ENCODE assay signal across 8 cellular contexts in the genomic region with DNA sequence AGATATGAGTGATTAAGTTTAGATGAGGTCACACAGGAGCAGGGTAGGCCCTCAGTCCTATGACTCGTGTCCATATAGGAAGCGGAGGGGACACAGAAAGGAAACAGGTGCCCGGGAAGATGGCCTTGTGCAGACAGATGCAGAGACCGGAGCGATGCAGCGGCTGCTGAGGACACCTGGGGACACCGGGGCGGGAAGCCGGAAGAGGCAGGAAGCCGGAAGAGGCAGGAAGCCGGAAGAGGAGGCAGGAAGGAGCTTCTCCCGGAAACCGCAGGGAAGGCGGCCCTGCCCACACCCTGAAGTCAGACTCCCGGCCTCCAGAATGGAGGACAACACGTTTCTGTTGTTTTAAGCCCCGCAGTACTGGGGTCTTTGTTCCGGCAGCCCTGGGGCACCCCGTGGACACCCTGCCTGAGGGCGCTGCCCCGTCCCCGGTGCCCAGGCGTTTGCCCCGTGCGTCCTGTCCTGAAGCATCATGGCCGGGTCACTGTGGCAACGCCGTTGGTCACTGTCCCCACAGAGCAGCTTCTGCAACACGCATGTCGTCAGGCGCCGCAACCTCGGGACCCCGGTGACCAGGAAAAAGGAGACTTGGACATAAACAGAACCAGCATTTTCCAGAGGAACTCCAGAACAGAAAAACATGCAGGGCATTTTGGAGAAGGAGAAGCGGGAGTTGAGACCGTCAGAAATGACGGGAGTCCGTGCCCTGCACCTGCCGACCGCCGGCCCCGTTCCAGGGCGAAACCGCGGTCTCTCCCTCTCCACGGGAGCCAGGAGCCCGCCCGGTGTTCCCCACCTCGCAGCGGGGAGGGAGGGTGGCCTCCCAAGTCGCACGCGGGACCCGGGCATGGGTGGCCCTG.
DNase-seq lines count a peak whose midpoint lies in the region; ATAC-seq, FAIRE-seq and TF ChIP-seq lines count a peak whose summit lies in the region.

No MANE protein-coding gene starts in this region.

- H2BK120ac ChIP-seq in H1 (replicated peaks; ENCODE audit: low read depth, low read length), result no peak overlapping the region

- H3K23me2 ChIP-seq in H1 (ENCODE audit: low read depth, low read length), result no peaks in the 10 kb centered on the region

- H3K36me3 ChIP-seq in HEK293 (ENCODE audit: control insufficient read depth in 2 of 2, insufficient read depth in 1 of 2, low read length in 2 of 2) (no peaks in the 10 kb centered on the region), H1 (ENCODE audit: control insufficient read depth in 2 of 4, insufficient read depth in 4 of 4, low read length in 3 of 4) (no peaks in the 10 kb centered on the region)

- H3K56ac ChIP-seq in H1 (replicated peaks; ENCODE audit: insufficient read length, low read depth, low read length), result no peak overlapping the region

- H3K79me1 ChIP-seq in H1 (ENCODE audit: low read depth, low read length), result no peaks in the 10 kb centered on the region

- H3K4me3 ChIP-seq in HEK293 (ENCODE audit: low read depth, low read length), result peak overlapping the region; percentile 28
- H3K4me3 ChIP-seq in H1 (ENCODE audit: extremely low read depth in 1 of 4, insufficient read depth in 2 of 4, low read depth in 3 of 4, low read length in 4 of 4), result peak overlapping the region in 3 of 4 experiments; percentile 23 to 52 (median 29); a peak in 5 of 8 replicates

- no peak overlapping the region for H2AK5ac ChIP-seq in H1 (ENCODE audit: low read depth, low read length)

- no peak overlapping the region for H2BK15ac ChIP-seq in H1 (ENCODE audit: low read length)

- CTCF ChIA-PET in HEK293 (lab: Yijun Ruan, JAX) (interaction anchor here (0.6 to 1.7 kb wide), 9 partner anchors 10 to 1676 kb away, joined by 3 to 10 read pairs (median 4); no protein-coding TSS in a partner anchor), H1 (lab: Charles Lee; ENCODE audit: partially characterized antibody) (interaction anchor here (0.6 to 1.7 kb wide), 12 partner anchors 10 to 798 kb away, joined by 3 to 6 read pairs (median 3); no protein-coding TSS in a partner anchor)

- WGBS in H1 (ENCODE audit: extremely low coverage in 1 of 2, insufficient coverage in 1 of 2, insufficient read length in 1 of 2, insufficient replicate concordance in 2 of 2, low coverage in 1 of 2, low lambda C conversion rate in 2 of 2, missing lambda C conversion rate in 1 of 2), 2 experiments, result 73% methylated on average over 34 of the region's 54 CpGs; no CpG with 5 or more reads in 1 of the 2 experiments

- TF ChIP-seq RAD21 in H1 (IDR thresholded peaks at IDR 0.05 in 1 of 2, conservative IDR thresholded peaks at IDR 0.05 in 1 of 2; ENCODE audit: low read depth in 2 of 2, low read length in 2 of 2), result no peak

- POLR2A ChIA-PET in HEK293 (lab: Yijun Ruan, JAX), result interaction anchor here (0.5 kb wide), 1 partner anchor 12 kb away, joined by 3 read pairs; no protein-coding TSS in a partner anchor
- POLR2A ChIA-PET in H1 (lab: Charles Lee; ENCODE audit: partially characterized antibody), result interaction anchor here (1.1 kb wide), 1 partner anchor 11 kb away, joined by 3 read pairs; no protein-coding TSS in a partner anchor

- H3K27me3 ChIP-seq in H1 (replicated peaks in 1 of 4; ENCODE audit: control insufficient read depth in 3 of 4, extremely low read depth in 1 of 4, insufficient read depth in 3 of 4, low read length in 3 of 4), result peaks cover 3 to 20% (median 14%) of the 10 kb centered on the region in 4 experiments; a peak in 5 of 7 replicates

- TF ChIP-seq EP300 in H1 (IDR thresholded peaks at IDR 0.05; ENCODE audit: borderline replicate concordance in 1 of 2, low read depth in 2 of 2, low read length in 2 of 2), result no peak

- H3K27ac ChIP-seq in HEK293 (ENCODE audit: extremely low read depth, low read depth, low read length), result no peak overlapping the region
- no peak overlapping the region for H3K27ac ChIP-seq in H1 (ENCODE audit: low read depth, low read length)

- H4K8ac ChIP-seq in H1 (ENCODE audit: extremely low read depth, insufficient read depth, low read length), result peak overlapping the region; percentile 80; the same call in 1 of the 2 replicates

- H3K79me2 ChIP-seq in H1 (ENCODE audit: control insufficient read depth in 1 of 2, insufficient read depth in 2 of 2, low read length in 2 of 2), result no peaks in the 10 kb centered on the region

- H3K4me1 ChIP-seq in HEK293 (ENCODE audit: control insufficient read depth, insufficient read depth, low read length), result no peaks in the 10 kb centered on the region
- H3K4me1 ChIP-seq in H1 (replicated peaks in 1 of 4; ENCODE audit: control insufficient read depth in 3 of 4, insufficient read depth in 4 of 4, low read length in 3 of 4), result no peaks in the 10 kb centered on the region; a peak in 1 of 7 replicates

- TF ChIP-seq POLR2A in H1 (IDR thresholded peaks at IDR 0.05; ENCODE audit: control extremely low read depth in 1 of 2, low read depth in 2 of 2, low read length in 2 of 2), result no peak

- peak overlapping the region; percentile 1 to 63; a peak in 3 of 4 replicates for H3K4me2 ChIP-seq in H1 (ENCODE audit: insufficient read depth in 1 of 2, low read depth in 2 of 2, low read length in 2 of 2)

- H3K4ac ChIP-seq in H1 (replicated peaks; ENCODE audit: insufficient read length, low read depth, low read length), result no peak overlapping the region

- no peak overlapping the region for H2BK20ac ChIP-seq in H1 (ENCODE audit: low read length)

- no peaks in the 10 kb centered on the region for H4K20me1 ChIP-seq in H1 (replicated peaks in 1 of 2; ENCODE audit: control insufficient read depth in 1 of 2, insufficient read depth in 2 of 2, low read length in 2 of 2)

- H4K5ac ChIP-seq in H1 (ENCODE audit: insufficient read length, low read depth, low read length), result no peak overlapping the region

- no peak overlapping the region for H4K91ac ChIP-seq in H1 (replicated peaks; ENCODE audit: insufficient read length, low read length)

- no peaks in the 10 kb centered on the region for H3K9me3 ChIP-seq in HEK293 (ENCODE audit: control insufficient read depth, insufficient read depth, low read depth, low read length)
- H3K9me3 ChIP-seq in H1 (ENCODE audit: insufficient read depth in 2 of 2, low read depth in 1 of 2, low read length in 1 of 2), result no peaks in the 10 kb centered on the region

- no peak overlapping the region for H3K18ac ChIP-seq in H1 (ENCODE audit: extremely low read depth, low read length)

- no peak overlapping the region for H2BK12ac ChIP-seq in H1 (ENCODE audit: low read depth, low read length)

- peak; percentile 7 for DNase-seq in T follicular helper cell (ENCODE audit: low read depth)
- peak in 1 of 2 experiments; percentile 70 for DNase-seq in H1 (ENCODE audit: low read depth in 1 of 2, low spot score in 2 of 2)
- DNase-seq in stimulated activated CD4-positive, alpha-beta T cell treated with anti-CD3 and anti-CD28 coated beads, Interleukin-4, amount 100 ng/mL, for 24 hours, result peak; percentile 60
- DNase-seq in cerebellar cortex (ENCODE audit: low spot score), result no peak
- DNase-seq in midbrain (lab: John Stamatoyannopoulos, UW), result no peak

- no peak for ATAC-seq in GM19324 (IDR thresholded peaks at IDR 0.05; ENCODE audit: low FRiP score, unreplicated experiment)
- ATAC-seq in HG03521 (IDR thresholded peaks at IDR 0.05; ENCODE audit: unreplicated experiment), result no peak

- TF ChIP-seq CTCF in HEK293 (tag by site-specific recombination; IDR thresholded peaks at IDR 0.05), result no peak
- TF ChIP-seq CTCF in H1 (IDR thresholded peaks at IDR 0.05; ENCODE audit: control extremely low read depth in 1 of 3, insufficient read depth in 1 of 3, low read depth in 1 of 3, low read length in 3 of 3), result no peak

- H3K14ac ChIP-seq in H1 (ENCODE audit: insufficient read length), result no peak overlapping the region

- no peak overlapping the region for H2BK5ac ChIP-seq in H1 (ENCODE audit: low read depth, low read length)

- 0 out of 2 replicates have a peak overlapping the region, but pooled peaks have one; percentile 11 for H2AFZ ChIP-seq in H1 (ENCODE audit: low read length)

- H3K23ac ChIP-seq in H1 (ENCODE audit: insufficient read length), result no peak overlapping the region

- FAIRE-seq in H1 (lab: Jason Lieb, UNC), result no peak

- H3K9ac ChIP-seq in H1 (replicated peaks in 1 of 4; ENCODE audit: extremely low read depth in 1 of 4, low read depth in 3 of 4, low read length in 3 of 4), result no peak overlapping the region

TF ChIP-seq in HEK293, 187 proteins besides CTCF, POLR2A, EP300 and RAD21:
- 0 out of 2 replicates have a peak, but pooled peaks have one; percentile 19 for TF ChIP-seq GLIS2 (tag by site-specific recombination; IDR thresholded peaks at IDR 0.05)
- no peak for TF ChIP-seq ZNF121 (tag by site-specific recombination; IDR thresholded peaks at IDR 0.05)
- TF ChIP-seq ZNF596 (tag by site-specific recombination; IDR thresholded peaks at IDR 0.05), result no peak
- TF ChIP-seq ZNF132 (tag by site-specific recombination; IDR thresholded peaks at IDR 0.05; ENCODE audit: borderline replicate concordance), result no peak
- TF ChIP-seq ZNF202 (tag by site-specific recombination; IDR thresholded peaks at IDR 0.05; ENCODE audit: borderline replicate concordance), result no peak
- no peak for TF ChIP-seq KLF7 (tag by site-specific recombination; IDR thresholded peaks at IDR 0.05; ENCODE audit: borderline replicate concordance)
TF ChIP-seq in HEK293: peak in this region for 1.

TF ChIP-seq in H1, 55 proteins besides CTCF, POLR2A, EP300 and RAD21 (continues in another document):
- TF ChIP-seq SP2 (IDR thresholded peaks at IDR 0.05; ENCODE audit: low read length), result no peak

Comparison
In these comparisons a context has a peak if more than half of its experiments do, and no peak if none do; other contexts are left out.
1. DNase-seq: peak in T follicular helper cell (single experiment) and stimulated activated CD4-positive, alpha-beta T cell treated with anti-CD3 and anti-CD28 coated beads, Interleukin-4, amount 100 ng/mL, for 24 hours (single experiment); none in cerebellar cortex (single experiment) and midbrain (single experiment).